In the genomic region with DNA sequence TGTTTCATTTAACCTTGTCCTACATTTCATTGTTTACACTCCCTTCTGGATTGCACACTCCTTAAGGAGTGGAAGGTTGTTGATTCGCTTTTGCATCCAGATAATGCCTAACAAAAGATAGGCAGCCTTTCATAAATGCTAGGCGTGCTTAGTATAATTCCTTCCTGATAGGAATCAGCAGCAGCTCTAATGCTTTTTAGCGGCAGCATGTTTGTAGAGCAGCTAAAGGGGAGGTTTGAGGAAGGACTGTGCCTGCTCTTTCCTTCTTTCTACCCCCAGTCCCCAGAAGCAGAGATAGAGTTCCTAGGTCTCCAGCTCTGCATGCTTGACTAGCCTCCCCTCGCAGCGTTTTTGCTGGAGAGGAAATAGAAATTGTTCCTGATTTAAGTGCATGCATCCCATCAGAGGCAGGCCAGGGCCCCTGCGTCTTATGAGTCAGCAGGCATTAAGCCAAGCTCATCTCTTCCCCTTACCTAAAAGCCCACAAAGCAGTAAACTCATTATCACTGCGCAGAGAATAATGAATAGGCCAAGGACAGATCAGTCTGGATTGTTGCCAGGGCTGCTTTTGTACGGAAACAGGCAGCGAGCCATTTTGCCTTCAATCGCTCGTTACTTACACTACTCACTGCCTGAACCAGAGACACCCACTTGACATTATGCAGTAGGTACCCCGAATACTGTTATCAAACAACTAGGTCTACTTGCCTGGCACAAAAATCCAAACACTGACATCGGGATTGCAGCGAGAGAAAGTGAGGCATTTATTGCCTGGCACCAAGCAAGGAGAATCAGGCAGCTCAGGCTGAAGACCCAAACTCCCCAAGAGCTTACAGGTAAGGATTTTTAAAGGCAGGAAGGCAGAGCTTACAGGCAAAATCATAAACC, we compare ENCODE assay signal across 8 cellular contexts. TPM values are rescaled to one million over a fixed set of nuclear protein-coding genes. Genes with fewer than 3 reads are reported as not detected.
DNase-seq lines count a peak whose midpoint lies in the region; ATAC-seq and TF ChIP-seq lines count a peak whose summit lies in the region.
"Had no signal": no experiment of that assay in that cellular context is flagged by ENCODE, and none has a peak within 500 bp of the region (broad histone marks: within the 10 kb centered on the region; RNA-seq: fewer than 3 reads in every experiment).

No MANE protein-coding gene starts in this region.

- H3K4me1 Mint-ChIP-seq in CD8-positive, alpha-beta memory T cell = no peaks in the 10 kb centered on the region

- CTCF ChIA-PET in CD8-positive, alpha-beta memory T cell (lab: Charles Lee) = interaction anchor here (2.1 kb wide), 1 partner anchor 8 kb away, joined by 8 read pairs; no protein-coding TSS in a partner anchor

- DNase-seq in HT-29 (ENCODE audit: low spot score) (peak; percentile 50), NCI-H524 (lab: John Stamatoyannopoulos, UW) (peak; percentile 97 to 98), choroid plexus epithelial cell (ENCODE audit: low read depth) (peak; percentile 87)
- no peak for DNase-seq in CD8-positive, alpha-beta memory T cell

- no peak overlapping the region for H3K4me3 ChIP-seq in choroid plexus epithelial cell (ENCODE audit: low read depth, low read length)
- peak overlapping the region in 1 of 2 donors; percentile 35 for H3K4me3 ChIP-seq in muscle layer of colon (ENCODE audit: low read depth in 1 of 2, low read length in 2 of 2)
- H3K4me3 ChIP-seq in CD8-positive, alpha-beta memory T cell (ENCODE audit: low read length) = no peak overlapping the region

- no peak for TF ChIP-seq CTCF in choroid plexus epithelial cell (conservative IDR thresholded peaks at IDR 0.05; ENCODE audit: low read depth, low read length)

- H3K36me3 Mint-ChIP-seq in CD8-positive, alpha-beta memory T cell = no peaks in the 10 kb centered on the region
- H3K36me3 Mint-ChIP-seq: memory B cell had no signal

- no peaks in the 10 kb centered on the region for H3K9me3 ChIP-seq in muscle layer of colon (ENCODE audit: low read length)
- H3K9me3 ChIP-seq in CD8-positive, alpha-beta memory T cell (ENCODE audit: low read length) = no peaks in the 10 kb centered on the region

- H3K27me3 ChIP-seq in muscle layer of colon (ENCODE audit: control insufficient read depth in 1 of 2, insufficient read depth in 2 of 2, low read length in 2 of 2) = no peaks in the 10 kb centered on the region
- H3K27me3 ChIP-seq in CD8-positive, alpha-beta memory T cell (ENCODE audit: insufficient read depth, low read length, poor library complexity, severe bottlenecking) = no peaks in the 10 kb centered on the region

- H3K9me3 Mint-ChIP-seq in CD8-positive, alpha-beta memory T cell = peaks cover 0 to 1% (median 0%) of the 10 kb centered on the region in 5 donors
- H3K9me3 Mint-ChIP-seq: memory B cell had no signal

- H3K4me1 ChIP-seq in muscle layer of colon (ENCODE audit: insufficient read depth, low read length) = peaks cover 14% of the 10 kb centered on the region
- no peaks in the 10 kb centered on the region for H3K4me1 ChIP-seq in CD8-positive, alpha-beta memory T cell (ENCODE audit: insufficient read depth, low read length)

- peaks cover 2 to 7% of the 10 kb centered on the region in 2 donors for H3K27me3 Mint-ChIP-seq in CD8-positive, alpha-beta memory T cell

- no peaks in the 10 kb centered on the region for H3K36me3 ChIP-seq in muscle layer of colon (ENCODE audit: insufficient read depth, low read length)
- H3K36me3 ChIP-seq in CD8-positive, alpha-beta memory T cell (ENCODE audit: insufficient read depth, low read length) = no peaks in the 10 kb centered on the region

- H3K27ac Mint-ChIP-seq in CD8-positive, alpha-beta memory T cell = no peak overlapping the region
- H3K27ac Mint-ChIP-seq: memory B cell had no signal

- H3K27ac ChIP-seq in muscle layer of colon (ENCODE audit: low read depth, low read length) = peak overlapping the region; percentile 61
- H3K27ac ChIP-seq in CD8-positive, alpha-beta memory T cell (ENCODE audit: low read depth, low read length) = no peak overlapping the region

- POLR2A ChIA-PET in CD8-positive, alpha-beta memory T cell (lab: Charles Lee) = no interaction called here

- H3K4me3 Mint-ChIP-seq in CD8-positive, alpha-beta memory T cell = no peak overlapping the region
- H3K4me3 Mint-ChIP-seq: memory B cell had no signal

- ATAC-seq in HG02678 (IDR thresholded peaks at IDR 0.05; ENCODE audit: unreplicated experiment) = no peak
- ATAC-seq in GM21390 (IDR thresholded peaks at IDR 0.05; ENCODE audit: unreplicated experiment) = no peak

- no peak overlapping the region for H3K9ac ChIP-seq in muscle layer of colon (ENCODE audit: low read length)

RNA-seq across cellular contexts. Expression of gene TBPL2, which starts 14.1 kb away (rescaled TPM):
- not detected in 2 replicates for total RNA-seq in HT-29 (2014; rRNA removed; shearing (Covaris generic))
- total RNA-seq in CD8-positive, alpha-beta memory T cell = not detected
- not detected for polyA plus RNA-seq in CD8-positive, alpha-beta memory T cell

RNA-seq across cellular contexts. Expression of gene ATG14, which starts 42.9 kb away (rescaled TPM):
- total RNA-seq in HT-29 (2014; rRNA removed; shearing (Covaris generic)) = 3.1 and 3.5 TPM in 2 replicates
- total RNA-seq in CD8-positive, alpha-beta memory T cell = 1 to 10 TPM; 7.7 to 8.2 TPM
- polyA plus RNA-seq in CD8-positive, alpha-beta memory T cell = 7.3 TPM

Comparison
In these comparisons a context has a peak if more than half of its experiments do, and no peak if none do; other contexts are left out.
1. DNase-seq: peak in HT-29 (single experiment), NCI-H524 (2 of 2) and choroid plexus epithelial cell (single experiment); none in CD8-positive, alpha-beta memory T cell (0 of 5).